Comparison of ENCODE assay signal across 1 cellular context in genomic region chr11:72012897-72013721, GRCh38.
TF ChIP-seq lines count a peak whose summit lies in the region.

No MANE protein-coding gene starts in this region.

TF ChIP-seq in WTC11, 78 proteins besides CTCF, POLR2A, EP300 and RAD21 (continued from another document):
- TF ChIP-seq, protein P1, sequence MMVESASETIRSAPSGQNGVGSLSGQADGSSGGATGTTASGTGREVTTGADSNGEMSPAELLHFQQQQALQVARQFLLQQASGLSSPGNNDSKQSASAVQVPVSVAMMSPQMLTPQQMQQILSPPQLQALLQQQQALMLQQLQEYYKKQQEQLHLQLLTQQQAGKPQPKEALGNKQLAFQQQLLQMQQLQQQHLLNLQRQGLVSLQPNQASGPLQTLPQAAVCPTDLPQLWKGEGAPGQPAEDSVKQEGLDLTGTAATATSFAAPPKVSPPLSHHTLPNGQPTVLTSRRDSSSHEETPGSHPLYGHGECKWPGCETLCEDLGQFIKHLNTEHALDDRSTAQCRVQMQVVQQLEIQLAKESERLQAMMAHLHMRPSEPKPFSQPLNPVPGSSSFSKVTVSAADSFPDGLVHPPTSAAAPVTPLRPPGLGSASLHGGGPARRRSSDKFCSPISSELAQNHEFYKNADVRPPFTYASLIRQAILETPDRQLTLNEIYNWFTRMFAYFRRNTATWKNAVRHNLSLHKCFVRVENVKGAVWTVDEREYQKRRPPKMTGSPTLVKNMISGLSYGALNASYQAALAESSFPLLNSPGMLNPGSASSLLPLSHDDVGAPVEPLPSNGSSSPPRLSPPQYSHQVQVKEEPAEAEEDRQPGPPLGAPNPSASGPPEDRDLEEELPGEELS (CRISPR knock-in tag; IDR thresholded peaks at IDR 0.05): no peak
- TF ChIP-seq CBFB (CRISPR knock-in tag; IDR thresholded peaks at IDR 0.05; ENCODE audit: low read depth): no peak
- no peak for TF ChIP-seq MXD4 (CRISPR knock-in tag; IDR thresholded peaks at IDR 0.05; ENCODE audit: borderline replicate concordance)
- TF ChIP-seq RORB (CRISPR knock-in tag; IDR thresholded peaks at IDR 0.05): no peak
- no peak for TF ChIP-seq NR3C1 (CRISPR knock-in tag; conservative IDR thresholded peaks at IDR 0.05; ENCODE audit: low read depth)
TF ChIP-seq in WTC11: peak in this region for 0.
